ENCODE assay signal across 8 cellular contexts in genomic region chr18:46028536-46028891, GRCh38. TPM values are rescaled to one million over a fixed set of nuclear protein-coding genes. Genes with fewer than 3 reads are reported as not detected.
DNase-seq lines count a peak whose midpoint lies in the region; ATAC-seq and TF ChIP-seq lines count a peak whose summit lies in the region.

No MANE protein-coding gene starts in this region.

- H3K4me2 ChIP-seq in smooth muscle cell, result peak overlapping the region; percentile 87

- peak overlapping the region; percentile 86 for H3K4me3 Mint-ChIP-seq in activated T-helper 1 cell treated with anti-CD3 and anti-CD28 coated beads, Interleukin-12 subunit alpha, Interleukin-12 subunit beta, Interleukin-2, Interleukin-4 antibody, amounts not matched to agents 30 ng/mL and 10 ng/mL and 1 ng/mL, durations not matched to agents 14 hours and 24 hours and 36 hours

- peaks cover 21% of the 10 kb centered on the region for H3K27me3 Mint-ChIP-seq in activated T-helper 1 cell treated with anti-CD3 and anti-CD28 coated beads, Interleukin-12 subunit alpha, Interleukin-12 subunit beta, Interleukin-2, Interleukin-4 antibody, amounts not matched to agents 30 ng/mL and 10 ng/mL and 1 ng/mL, durations not matched to agents 14 hours and 24 hours and 36 hours (ENCODE audit: insufficient read depth)

- H3K27me3 ChIP-seq in H7 (ENCODE audit: control insufficient read depth, insufficient read depth, low read length), result peaks cover 17% of the 10 kb centered on the region
- peaks cover 5% of the 10 kb centered on the region for H3K27me3 ChIP-seq in smooth muscle cell (ENCODE audit: low read depth)

- WGBS in smooth muscle cell (ENCODE audit: low lambda C conversion rate), result 73% methylated on average over 7 of the region's 7 CpGs

- no peaks in the 10 kb centered on the region for H3K79me2 ChIP-seq in smooth muscle cell (ENCODE audit: low read depth)

- H2AFZ ChIP-seq in smooth muscle cell (ENCODE audit: low read depth), result peak overlapping the region; percentile 79

- peaks cover 14% of the 10 kb centered on the region for H3K4me1 Mint-ChIP-seq in activated T-helper 1 cell treated with anti-CD3 and anti-CD28 coated beads, Interleukin-12 subunit alpha, Interleukin-12 subunit beta, Interleukin-2, Interleukin-4 antibody, amounts not matched to agents 30 ng/mL and 10 ng/mL and 1 ng/mL, durations not matched to agents 14 hours and 24 hours and 36 hours (ENCODE audit: low read depth)

- H3K27ac Mint-ChIP-seq in activated T-helper 1 cell treated with anti-CD3 and anti-CD28 coated beads, Interleukin-12 subunit alpha, Interleukin-12 subunit beta, Interleukin-2, Interleukin-4 antibody, amounts not matched to agents 30 ng/mL and 10 ng/mL and 1 ng/mL, durations not matched to agents 14 hours and 24 hours and 36 hours, result peak overlapping the region; percentile 59

- H3K9me3 Mint-ChIP-seq in activated T-helper 1 cell treated with anti-CD3 and anti-CD28 coated beads, Interleukin-12 subunit alpha, Interleukin-12 subunit beta, Interleukin-2, Interleukin-4 antibody, amounts not matched to agents 30 ng/mL and 10 ng/mL and 1 ng/mL, durations not matched to agents 14 hours and 24 hours and 36 hours, result no peaks in the 10 kb centered on the region

- H4K20me1 ChIP-seq in smooth muscle cell (ENCODE audit: low read depth), result no peaks in the 10 kb centered on the region

- no peak for ATAC-seq in HG03196 (IDR thresholded peaks at IDR 0.05; ENCODE audit: unreplicated experiment)

- no peaks in the 10 kb centered on the region for H3K9me3 ChIP-seq in iPS-18c (ENCODE audit: control insufficient read depth, insufficient read depth, low read length)
- no peaks in the 10 kb centered on the region for H3K9me3 ChIP-seq in smooth muscle cell (replicated peaks; ENCODE audit: low read depth)

- H3K36me3 Mint-ChIP-seq in activated T-helper 1 cell treated with anti-CD3 and anti-CD28 coated beads, Interleukin-12 subunit alpha, Interleukin-12 subunit beta, Interleukin-2, Interleukin-4 antibody, amounts not matched to agents 30 ng/mL and 10 ng/mL and 1 ng/mL, durations not matched to agents 14 hours and 24 hours and 36 hours (ENCODE audit: low read depth), result peaks cover 7% of the 10 kb centered on the region

- no peak overlapping the region for H3K27ac ChIP-seq in smooth muscle cell (ENCODE audit: low read depth)

- H3K4me3 ChIP-seq in H7 (ENCODE audit: insufficient read depth, low read depth, low read length), result peak overlapping the region; percentile 38
- 0 out of 2 replicates have a peak overlapping the region, but pooled peaks have one; percentile 59 for H3K4me3 ChIP-seq in iPS-18c (ENCODE audit: insufficient read depth, low read depth, low read length)
- peak overlapping the region; percentile 55 for H3K4me3 ChIP-seq in smooth muscle cell

- intact Hi-C loops in activated T-helper 1 cell treated with anti-CD3 and anti-CD28 coated beads, Interleukin-12 subunit alpha, Interleukin-12 subunit beta, Interleukin-2, Interleukin-4 antibody, amounts not matched to agents 30 ng/mL and 10 ng/mL and 1 ng/mL, durations not matched to agents 14 hours and 24 hours and 36 hours (cut with micrococcal nuclease), result loop anchor here (1.0 to 2.0 kb wide), 5 partner anchors 15 to 61 kb away; partner anchors contain the start of genes EPG5 and PSTPIP2

- no peaks in the 10 kb centered on the region for H3K4me1 ChIP-seq in smooth muscle cell (ENCODE audit: low read depth)

- H3K36me3 ChIP-seq in H7 (replicated peaks; ENCODE audit: control insufficient read depth, insufficient read depth, low read length) (no peaks in the 10 kb centered on the region), smooth muscle cell (ENCODE audit: low read depth) (no peaks in the 10 kb centered on the region)

- DNase-seq in H7 (no peak), smooth muscle cell (lab: John Stamatoyannopoulos, UW; ENCODE audit: unreplicated experiment) (no peak), NCI-H69 (lab: John Stamatoyannopoulos, UW) (no peak), NAMALWA (ENCODE audit: low spot score) (no peak), NCI-H187 (lab: John Stamatoyannopoulos, UW) (no peak)
- no peak for DNase-seq in activated T-helper 1 cell treated with anti-CD3 and anti-CD28 coated beads, Interleukin-12 subunit alpha, Interleukin-12 subunit beta, Interleukin-2, Interleukin-4 antibody, amounts not matched to agents 30 ng/mL and 10 ng/mL and 1 ng/mL, durations not matched to agents 14 hours and 24 hours and 36 hours (ENCODE audit: low spot score)

- TF ChIP-seq CTCF in smooth muscle cell (IDR thresholded peaks at IDR 0.05; ENCODE audit: borderline replicate concordance, insufficient read depth, poor library complexity, severe bottlenecking), result no peak

- no peak overlapping the region for H3K9ac ChIP-seq in smooth muscle cell (ENCODE audit: low read depth)

- H3F3A ChIP-seq in smooth muscle cell (ENCODE audit: low read depth), result no peaks in the 10 kb centered on the region

RNA-seq across cellular contexts. Expression of gene PSTPIP2, which starts 43.5 kb away (rescaled TPM):
- total RNA-seq in H7 (2014; rRNA removed; shearing (Covaris generic)), result 0.42 and 0.74 TPM in 2 replicates
- 19.2 and 23.6 TPM in 2 replicates for total RNA-seq in activated T-helper 1 cell treated with anti-CD3 and anti-CD28 coated beads, Interleukin-12 subunit alpha, Interleukin-12 subunit beta, Interleukin-2, Interleukin-4 antibody, amounts not matched to agents 30 ng/mL and 10 ng/mL and 1 ng/mL, durations not matched to agents 14 hours and 24 hours and 36 hours
- 11.3 and 14.0 TPM in 2 replicates for total RNA-seq in smooth muscle cell
- 6.5 and 9.1 TPM in 2 replicates for polyA plus RNA-seq in smooth muscle cell
